8 cellular contexts compared by ENCODE assay signal in genomic region chr9:133403766-133404439, GRCh38. TPM values are rescaled to one million over a fixed set of nuclear protein-coding genes. Genes with fewer than 3 reads are reported as not detected.
DNase-seq lines count a peak whose midpoint lies in the region; ATAC-seq and TF ChIP-seq lines count a peak whose summit lies in the region.

No MANE protein-coding gene starts in this region.

- H3K9me3 ChIP-seq in ascending aorta (no peaks in the 10 kb centered on the region), lung (ENCODE audit: control insufficient read depth in 2 of 2, insufficient read depth in 1 of 2, low read length in 1 of 2) (no peaks in the 10 kb centered on the region)

- no peaks in the 10 kb centered on the region for H3K9me3 Mint-ChIP-seq in stimulated activated naive CD8-positive, alpha-beta T cell treated with anti-CD3 and anti-CD28 coated beads, Interleukin-15, amount 100 ng/mL, for 72 hours

- peaks cover 23 to 42% of the 10 kb centered on the region in 2 donors for H3K36me3 ChIP-seq in ascending aorta
- peaks cover 0 to 42% of the 10 kb centered on the region in 2 donors for H3K36me3 ChIP-seq in lung (ENCODE audit: control insufficient read depth in 2 of 2, insufficient read depth in 2 of 2, low read length in 2 of 2)

- 78 to 83% methylated on average over 14 of the region's 14 CpGs for WGBS in lung, 2 donors

- intact Hi-C loops in ascending aorta (cut with DNase I) = no loop called here

- DNase-seq in activated gamma-delta T cell treated with Interleukin-2 at 50 U/mL for 16 hours = peak; percentile 60
- no peak for DNase-seq in activated gamma-delta T cell (lab: John Stamatoyannopoulos, UW)
- DNase-seq in SW480 (ENCODE audit: low spot score) = peak; percentile 64
- no peak for DNase-seq in ascending aorta (ENCODE audit: low spot score in 2 of 2)
- DNase-seq in lung (ENCODE audit: low spot score) = peak; percentile 67
- peak; percentile 53 to 68 for DNase-seq in stimulated activated naive CD8-positive, alpha-beta T cell treated with anti-CD3 and anti-CD28 coated beads, Interleukin-15, amount 100 ng/mL, for 72 hours

- no peak overlapping the region for H3K27ac Mint-ChIP-seq in stimulated activated naive CD8-positive, alpha-beta T cell treated with anti-CD3 and anti-CD28 coated beads, Interleukin-15, amount 100 ng/mL, for 72 hours

- no peak overlapping the region for H3K4me3 ChIP-seq in ascending aorta
- no peak overlapping the region for H3K4me3 ChIP-seq in lung

- H3K4me3 Mint-ChIP-seq in stimulated activated naive CD8-positive, alpha-beta T cell treated with anti-CD3 and anti-CD28 coated beads, Interleukin-15, amount 100 ng/mL, for 72 hours = no peak overlapping the region

- H3K27me3 Mint-ChIP-seq in stimulated activated naive CD8-positive, alpha-beta T cell treated with anti-CD3 and anti-CD28 coated beads, Interleukin-15, amount 100 ng/mL, for 72 hours = no peaks in the 10 kb centered on the region

- ATAC-seq in lung (ENCODE audit: insufficient read depth, low FRiP score) = no peak
- ATAC-seq in stimulated activated naive CD8-positive, alpha-beta T cell treated with anti-CD3 and anti-CD28 coated beads, Interleukin-15, amount 100 ng/mL, for 72 hours = peak; percentile 70
- no peak for ATAC-seq in HG03520 (IDR thresholded peaks at IDR 0.05; ENCODE audit: unreplicated experiment)
- no peak for ATAC-seq in GM18520 (IDR thresholded peaks at IDR 0.05; ENCODE audit: unreplicated experiment)

- TF ChIP-seq CTCF in ascending aorta (IDR thresholded peaks at IDR 0.05) (peak in 2 of 3 experiments; percentile 20 to 26), lung (IDR thresholded peaks at IDR 0.05; ENCODE audit: control extremely low read depth, extremely low read depth) (peak; percentile 43)

- no peaks in the 10 kb centered on the region for H3K27me3 ChIP-seq in ascending aorta
- no peaks in the 10 kb centered on the region for H3K27me3 ChIP-seq in lung (ENCODE audit: control insufficient read depth, insufficient read depth)

- H3K27ac ChIP-seq in ascending aorta (no peak overlapping the region), lung (ENCODE audit: low read depth in 1 of 2, low read length in 1 of 2) (no peak overlapping the region)

- no peaks in the 10 kb centered on the region for H3K4me1 ChIP-seq in ascending aorta
- H3K4me1 ChIP-seq in lung (ENCODE audit: control insufficient read depth in 2 of 2, insufficient read depth in 2 of 2, low read length in 2 of 2) = no peaks in the 10 kb centered on the region

- H3K4me1 Mint-ChIP-seq in stimulated activated naive CD8-positive, alpha-beta T cell treated with anti-CD3 and anti-CD28 coated beads, Interleukin-15, amount 100 ng/mL, for 72 hours = peaks cover 35% of the 10 kb centered on the region

RNA-seq across cellular contexts. Expression of gene REXO4, which starts 13.9 kb away (rescaled TPM):
- total RNA-seq in ascending aorta = 29.4 TPM
- 10 to 100 TPM; 20.3 to 20.4 TPM for total RNA-seq in lung
- polyA plus RNA-seq in lung = 10 to 100 TPM; 14.6 to 19.6 TPM

RNA-seq across cellular contexts. Expression of gene ADAMTS13, which starts 18.3 kb away (rescaled TPM):
- 3.5 TPM for total RNA-seq in ascending aorta
- 1 to 10 TPM; 2.8 to 4.1 TPM for total RNA-seq in lung
- polyA plus RNA-seq in lung = 1 to 10 TPM; 1.0 to 3.1 TPM

RNA-seq across cellular contexts. Expression of gene STKLD1, which starts 27.7 kb away (rescaled TPM):
- not detected for total RNA-seq in ascending aorta
- total RNA-seq in lung = 1 to 10 TPM in 1 of 2 donors, under 1 TPM in 1; 0.82 to 1.4 TPM
- 1 to 10 TPM in 1 of 2 donors, under 1 TPM in 1; 0.40 to 3.1 TPM for polyA plus RNA-seq in lung

RNA-seq across cellular contexts. Expression of gene SURF4, which starts 28.0 kb away (rescaled TPM):
- 161 TPM for total RNA-seq in ascending aorta
- 100 to 1,000 TPM; 144 to 222 TPM for total RNA-seq in lung
- 100 to 1,000 TPM in 1 of 2 donors, 10 to 100 TPM in 1; 87.4 to 204 TPM for polyA plus RNA-seq in lung

RNA-seq across cellular contexts. Expression of gene SURF2, which starts 47.6 kb away (rescaled TPM):
- total RNA-seq in ascending aorta (4.4 TPM), lung (10 to 100 TPM; 11.7 to 30.3 TPM)
- polyA plus RNA-seq in lung = 10 to 100 TPM; 24.1 to 50.1 TPM

Comparison
In these comparisons a context has a peak if more than half of its experiments do, and no peak if none do; other contexts are left out.
1. DNase-seq: peak in activated gamma-delta T cell treated with Interleukin-2 at 50 U/mL for 16 hours (single experiment), SW480 (single experiment), lung (single experiment) and stimulated activated naive CD8-positive, alpha-beta T cell treated with anti-CD3 and anti-CD28 coated beads, Interleukin-15, amount 100 ng/mL, for 72 hours (2 of 2); none in activated gamma-delta T cell (single experiment) and ascending aorta (0 of 2).